Comparison of ENCODE assay signal across 8 cellular contexts in the genomic region with DNA sequence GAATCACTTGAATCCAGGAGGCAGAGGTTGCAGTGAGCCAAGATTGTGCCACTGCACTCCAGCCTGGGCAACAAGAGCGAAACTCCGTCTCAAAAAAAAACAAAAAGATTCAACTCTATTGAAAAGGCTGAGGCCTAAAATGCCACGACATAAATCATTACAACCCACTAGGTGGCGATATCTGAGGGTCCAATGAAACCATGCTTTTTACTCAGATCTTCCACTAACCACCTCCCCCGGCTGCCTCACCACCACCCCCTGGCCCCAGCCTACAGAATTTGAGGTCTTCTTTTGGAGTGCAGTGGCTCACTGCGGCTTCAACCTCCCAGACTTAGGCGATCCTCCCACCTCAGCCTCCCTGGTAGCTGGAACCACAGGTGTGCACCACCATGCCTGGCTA. TPM values are rescaled to one million over a fixed set of nuclear protein-coding genes. Genes with fewer than 3 reads are reported as not detected.
DNase-seq lines count a peak whose midpoint lies in the region; ATAC-seq and TF ChIP-seq lines count a peak whose summit lies in the region.

No MANE protein-coding gene starts in this region.

- H3K36me3 ChIP-seq in NT2/D1 (ENCODE audit: insufficient read depth, insufficient read length, low read length) (no peaks in the 10 kb centered on the region), kidney epithelial cell (ENCODE audit: control insufficient read depth, insufficient read depth, low read length) (no peaks in the 10 kb centered on the region)

- no peak overlapping the region for H3K9ac ChIP-seq in NT2/D1 (ENCODE audit: insufficient read length, low read depth)

- ATAC-seq in activated CD4-positive, CD25-positive, alpha-beta regulatory T cell treated with anti-CD3 and anti-CD28 coated beads, Interleukin-2, amount 50 U/mL, for 24 hours = peak; percentile 28 to 38
- ATAC-seq in HG02870 (IDR thresholded peaks at IDR 0.05; ENCODE audit: unreplicated experiment) = peak; percentile 69
- peak; percentile 70 for ATAC-seq in activated T-helper 17 cell treated with anti-CD3 and anti-CD28 coated beads, Interleukin-2, amount 50 U/mL, for 72 hours (replicated peaks)

- DNase-seq in activated CD4-positive, CD25-positive, alpha-beta regulatory T cell (lab: John Stamatoyannopoulos, UW) = no peak
- peak; percentile 59 for DNase-seq in NT2/D1 (ENCODE audit: low read depth, low spot score)
- DNase-seq in kidney epithelial cell (ENCODE audit: low read depth) = no peak
- no peak for DNase-seq in DMS153 treated with DMSO at 0.1 percent for 48 hours (lab: John Stamatoyannopoulos, UW; ENCODE audit: unreplicated experiment)
- no peak for DNase-seq in effector CD8-positive, alpha-beta T cell (lab: John Stamatoyannopoulos, UW)

- H3K4me1 ChIP-seq in NT2/D1 (ENCODE audit: insufficient read depth, insufficient read length) = no peaks in the 10 kb centered on the region

- H3K27ac Mint-ChIP-seq in activated T-helper 17 cell treated with anti-CD3 and anti-CD28 coated beads, Interleukin-2, amount 50 U/mL, for 72 hours = no peak overlapping the region

- no peak overlapping the region for H3K4me3 Mint-ChIP-seq in activated T-helper 17 cell treated with anti-CD3 and anti-CD28 coated beads, Interleukin-2, amount 50 U/mL, for 72 hours

- H3K27me3 Mint-ChIP-seq in activated T-helper 17 cell treated with anti-CD3 and anti-CD28 coated beads, Interleukin-2, amount 50 U/mL, for 72 hours = no peaks in the 10 kb centered on the region

- H3K27me3 ChIP-seq in NT2/D1 (ENCODE audit: insufficient read depth, insufficient read length) = no peaks in the 10 kb centered on the region
- H3K27me3 ChIP-seq in kidney epithelial cell (ENCODE audit: control insufficient read depth, insufficient read depth, low read length) = no peaks in the 10 kb centered on the region

- peaks cover 23% of the 10 kb centered on the region for H3K36me3 Mint-ChIP-seq in activated T-helper 17 cell treated with anti-CD3 and anti-CD28 coated beads, Interleukin-2, amount 50 U/mL, for 72 hours (ENCODE audit: low read depth)

- H3K4me3 ChIP-seq in NT2/D1 (ENCODE audit: insufficient read length, low read depth) (no peak overlapping the region), kidney epithelial cell (ENCODE audit: low read depth, low read length) (no peak overlapping the region)

- no peaks in the 10 kb centered on the region for H3K9me3 ChIP-seq in NT2/D1 (ENCODE audit: insufficient read depth, low read length)

- H3K9me3 Mint-ChIP-seq in activated T-helper 17 cell treated with anti-CD3 and anti-CD28 coated beads, Interleukin-2, amount 50 U/mL, for 72 hours = no peaks in the 10 kb centered on the region

- TF ChIP-seq CTCF in kidney epithelial cell (IDR thresholded peaks at IDR 0.05; ENCODE audit: insufficient read depth, low read length, poor library complexity, severe bottlenecking) = peak; percentile 22

- H3K4me1 Mint-ChIP-seq in activated T-helper 17 cell treated with anti-CD3 and anti-CD28 coated beads, Interleukin-2, amount 50 U/mL, for 72 hours = no peaks in the 10 kb centered on the region

RNA-seq across cellular contexts. Expression of a gene that starts 57.5 kb away (rescaled TPM):
- 1 to 10 TPM; 4.0 to 6.3 TPM for total RNA-seq in activated T-helper 17 cell treated with anti-CD3 and anti-CD28 coated beads, Interleukin-2, amount 50 U/mL, for 72 hours
- 21.4 and 22.4 TPM in 2 replicates for total RNA-seq in kidney epithelial cell
